Comparison of ENCODE assay signal across 8 cellular contexts in the genomic region with DNA sequence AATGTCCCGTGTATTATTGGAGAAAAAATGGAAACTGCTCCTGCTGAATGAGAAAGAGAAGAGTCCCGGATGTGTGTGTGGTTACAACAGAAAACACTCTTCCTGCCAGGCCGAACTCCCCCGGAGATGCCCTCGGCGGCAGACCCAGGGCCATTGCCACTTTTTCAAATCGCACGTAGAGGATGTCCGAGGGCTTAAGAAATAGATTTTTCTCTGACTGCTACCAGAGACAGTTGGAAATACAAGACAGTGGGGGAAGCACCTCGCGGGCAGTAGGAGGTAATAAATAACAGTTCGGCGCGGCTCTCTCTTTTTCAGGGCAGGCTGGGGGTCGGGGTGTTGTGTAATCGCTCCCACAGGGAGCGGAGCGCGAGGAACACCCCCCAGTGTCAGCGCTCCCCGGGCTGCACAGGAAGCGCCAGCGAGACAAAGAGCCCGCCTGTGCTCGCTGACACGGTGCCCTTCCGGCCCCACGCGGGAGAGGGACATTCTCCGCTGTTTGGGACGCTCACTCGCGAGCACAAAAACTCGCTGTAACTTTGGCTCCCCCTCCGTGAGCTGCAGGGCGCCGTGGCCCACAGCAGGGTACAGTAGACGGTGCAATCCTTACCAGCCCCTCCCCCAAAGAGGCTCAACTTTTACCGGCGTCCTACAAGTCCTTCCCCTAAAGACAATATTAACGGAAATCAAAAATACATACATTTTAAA. TPM values are rescaled to one million over a fixed set of nuclear protein-coding genes. Genes with fewer than 3 reads are reported as not detected.
DNase-seq lines count a peak whose midpoint lies in the region; ATAC-seq lines count a peak whose summit lies in the region.

No MANE protein-coding gene starts in this region.

- DNase-seq in AG20443 (ENCODE audit: low spot score) (peak; percentile 76), NOMO-1 treated with DMSO at 0.1 percent for 48 hours (lab: John Stamatoyannopoulos, UW; ENCODE audit: unreplicated experiment) (peak; percentile 79), epidermal melanocyte (ENCODE audit: insufficient read length, low spot score) (peak; percentile 53)
- peak; percentile 61 for DNase-seq in activated CD8-positive, alpha-beta memory T cell treated with anti-CD3 and anti-CD28 coated beads, Interleukin-2, amount 50 U/mL, for 4 hours
- DNase-seq in stimulated activated CD8-positive, alpha-beta memory T cell treated with anti-CD3 and anti-CD28 coated beads, Interleukin-4, amount 100 ng/mL, for 24 hours (ENCODE audit: low read depth), result peak; percentile 44

- ATAC-seq in GM18907 (IDR thresholded peaks at IDR 0.05; ENCODE audit: unreplicated experiment) (peak; percentile 81), HG03108 (IDR thresholded peaks at IDR 0.05; ENCODE audit: unreplicated experiment) (peak; percentile 60)

- H3K27me3 ChIP-seq in mononuclear cell (ENCODE audit: insufficient read depth, low read length), result no peaks in the 10 kb centered on the region

- H3K9me3 ChIP-seq in mononuclear cell (ENCODE audit: low read depth, low read length), result no peaks in the 10 kb centered on the region

- peaks cover 34% of the 10 kb centered on the region for H3K4me1 ChIP-seq in mononuclear cell (ENCODE audit: insufficient read depth, low read length)

- H3K4me3 ChIP-seq in mononuclear cell (ENCODE audit: low read length), result peak overlapping the region; percentile 93

RNA-seq across cellular contexts. Expression of a gene that starts 1.1 kb away (rescaled TPM):
- total RNA-seq in mononuclear cell, result 20.5 TPM

Comparison
In these comparisons a context has a peak if more than half of its experiments do, and no peak if none do; other contexts are left out.
1. Peak in every context shown above with its lines: DNase-seq, ATAC-seq and H3K4me3 ChIP-seq.